23 cellular contexts compared by ENCODE assay signal in the genomic region with DNA sequence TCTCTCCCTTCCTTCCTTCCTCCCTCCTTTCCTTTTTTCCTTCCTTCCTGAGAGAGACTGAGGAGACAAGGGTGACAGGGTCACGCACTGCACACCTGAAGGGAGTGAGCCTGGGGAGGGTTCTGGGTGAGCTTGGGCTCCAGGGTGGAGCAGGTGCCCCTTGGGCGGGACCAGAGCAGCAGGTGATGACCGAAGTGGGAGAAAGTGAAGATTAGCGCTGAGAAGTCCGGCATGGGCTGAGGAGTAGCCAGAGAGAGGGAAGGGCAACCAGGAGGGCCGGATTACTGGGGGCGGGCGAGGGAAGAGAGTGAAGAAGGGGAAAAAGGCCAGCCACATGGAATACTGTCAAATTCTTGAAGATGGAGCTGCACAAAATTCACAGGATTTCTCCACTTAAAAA.
"Had no signal": no experiment of that assay in that cellular context is flagged by ENCODE, and none has a peak within 500 bp of the region (broad histone marks: within the 10 kb centered on the region; RNA-seq: fewer than 3 reads in every experiment).

No MANE protein-coding gene starts in this region.

- H3K36me3 ChIP-seq: heart left ventricle, left ventricle myocardium inferior, pancreas, right atrium auricular region, right lobe of liver, tibial nerve, vagina had no signal

- H3K27me3 ChIP-seq: heart left ventricle, pancreas, right atrium auricular region, right lobe of liver, tibial nerve, vagina had no signal

- H3K4me1 ChIP-seq: left ventricle myocardium inferior, right atrium auricular region, right lobe of liver, tibial nerve, vagina had no signal

- H3K9me3 ChIP-seq: heart left ventricle, left ventricle myocardium inferior, mucosa of descending colon, pancreas, right atrium auricular region, right lobe of liver, tibial nerve, vagina had no signal

- H3K4me2 ChIP-seq: smooth muscle cell had no signal

- DNase-seq: heart left ventricle; hypothalamus; immature natural killer cell; left ventricle myocardium inferior; midbrain; mucosa of descending colon; naive thymus-derived CD4-positive, alpha-beta T cell; nucleus accumbens; right lobe of liver; stimulated activated CD4-positive, alpha-beta T cell treated with anti-CD3 and anti-CD28 coated beads, Interleukin-12 subunit alpha, Interleukin-12 subunit beta, amount 100 ng/mL, for 4 hours; stimulated activated CD4-positive, alpha-beta T cell treated with anti-CD3 and anti-CD28 coated beads, Interleukin-15, amount 100 ng/mL, for 24 hours; stimulated activated CD4-positive, alpha-beta T cell treated with anti-CD3 and anti-CD28 coated beads, Interleukin-2, amount 100 ng/mL, for 24 hours; stimulated activated CD4-positive, alpha-beta T cell treated with anti-CD3 and anti-CD28 coated beads, Interleukin-4, amount 100 ng/mL, for 1 hour; stimulated activated naive B cell treated with anti-CD40 and anti-IgM and Interleukin-4, amounts not matched to agents 10 μg/mL and 1 μg/mL and 100 μg/mL, for 72 hours; stimulated activated naive CD8-positive, alpha-beta T cell treated with anti-CD3 and anti-CD28 coated beads, Interleukin-15, amount 100 ng/mL, for 72 hours; substantia nigra had no signal

- H3K27ac ChIP-seq: heart left ventricle, left ventricle myocardium inferior, pancreas, right atrium auricular region, right lobe of liver, tibial nerve, vagina had no signal

- ATAC-seq: heart left ventricle; mucosa of descending colon; naive thymus-derived CD4-positive, alpha-beta T cell; natural killer cell treated with Interleukin-12 subunit alpha and Interleukin-12 subunit beta and Interleukin-15 and Interleukin-18, amount 100 ng/mL, for 72 hours; pancreas; right lobe of liver; stimulated activated naive B cell treated with anti-CD40 and anti-IgM and Interleukin-4, amounts not matched to agents 10 μg/mL and 1 μg/mL and 100 μg/mL, for 72 hours; stimulated activated naive CD8-positive, alpha-beta T cell treated with anti-CD3 and anti-CD28 coated beads, Interleukin-15, amount 100 ng/mL, for 72 hours had no signal

- H3K4me3 ChIP-seq: heart left ventricle, left ventricle myocardium inferior, lung, mucosa of descending colon, pancreas, right atrium auricular region, right lobe of liver, smooth muscle cell, tibial nerve, vagina had no signal
